4 cellular contexts compared by ENCODE assay signal in the genomic region with DNA sequence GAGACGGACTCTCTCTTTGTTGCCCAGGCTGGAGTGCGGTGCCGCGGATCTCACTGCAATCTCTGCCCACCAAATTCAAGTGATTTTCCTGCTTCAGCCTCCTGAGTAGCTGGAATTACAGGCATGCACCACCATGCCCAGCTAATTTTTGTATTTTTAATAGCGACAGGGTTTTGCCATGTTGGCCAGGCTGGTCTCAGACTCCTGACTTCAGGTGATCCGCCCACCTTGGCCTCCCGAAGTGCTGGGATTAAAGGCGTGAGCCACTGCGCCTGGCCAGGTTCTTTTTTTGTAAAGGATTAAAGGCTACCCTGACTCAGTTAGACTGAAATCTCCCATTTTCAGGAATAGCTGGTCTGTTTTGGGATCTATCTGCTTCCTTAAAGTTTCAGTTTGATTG. TPM values are rescaled to one million over a fixed set of nuclear protein-coding genes. Genes with fewer than 3 reads are reported as not detected.
"Had no signal": no experiment of that assay in that cellular context is flagged by ENCODE, and none has a peak within 500 bp of the region (broad histone marks: within the 10 kb centered on the region; RNA-seq: fewer than 3 reads in every experiment).

No MANE protein-coding gene starts in this region.

RNA-seq across cellular contexts. Expression of gene TBX2, which starts 40.1 kb away (rescaled TPM):
- total RNA-seq: naive thymus-derived CD4-positive, alpha-beta T cell; pulmonary artery endothelial cell had no signal
- polyA plus RNA-seq: naive thymus-derived CD4-positive, alpha-beta T cell; naive thymus-derived CD8-positive, alpha-beta T cell; neural cell had no signal
